ENCODE assay signal across 8 cellular contexts in the genomic region with DNA sequence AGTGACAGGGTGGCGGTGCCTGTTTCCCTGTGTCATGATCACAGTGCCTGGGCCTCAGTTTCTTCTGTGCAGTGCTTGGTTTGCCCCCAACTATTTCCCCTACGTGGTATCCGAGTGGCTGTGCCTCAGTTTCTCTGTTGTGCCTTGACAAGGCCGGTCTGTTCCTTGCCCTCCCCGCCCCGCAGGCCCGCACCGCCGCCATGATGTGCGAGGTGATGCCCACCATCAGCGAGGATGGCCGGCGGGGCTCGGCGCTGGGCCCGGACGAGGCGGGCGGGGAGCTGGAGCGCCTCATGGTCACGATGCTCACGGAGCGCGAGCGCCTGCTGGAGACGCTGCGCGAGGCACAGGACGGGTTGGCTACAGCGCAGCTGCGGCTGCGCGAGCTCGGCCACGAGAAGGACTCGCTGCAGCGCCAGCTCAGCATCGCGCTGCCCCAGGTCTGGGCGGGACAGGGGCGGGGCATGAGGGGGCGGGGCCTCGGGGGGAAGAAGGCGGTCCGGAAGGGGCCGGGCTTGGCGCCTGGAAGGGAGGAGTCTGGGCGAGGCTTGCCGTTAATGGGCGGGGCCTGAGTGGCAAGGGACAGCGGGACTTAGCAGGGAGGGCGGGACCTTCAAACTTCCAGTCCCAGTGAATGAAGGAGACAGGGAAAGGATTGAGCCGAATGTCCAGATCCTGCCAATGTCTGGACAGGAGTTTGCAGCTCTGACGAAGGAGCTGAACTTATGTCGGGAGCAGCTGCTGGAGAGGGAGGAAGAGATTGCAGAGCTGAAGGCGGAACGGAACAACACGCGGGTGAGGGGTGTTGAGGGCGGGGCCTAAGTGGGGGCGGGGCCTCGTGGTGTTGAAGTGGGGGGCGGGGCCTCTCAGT. TPM values are rescaled to one million over a fixed set of nuclear protein-coding genes. Genes with fewer than 3 reads are reported as not detected.
DNase-seq lines count a peak whose midpoint lies in the region; TF ChIP-seq lines count a peak whose summit lies in the region.

No MANE protein-coding gene starts in this region.

- no peak overlapping the region for H2AK5ac ChIP-seq in H9 (ENCODE audit: insufficient read length, low read length)
- H2AK5ac ChIP-seq in neuronal stem cell (ENCODE audit: low read depth, low read length) = peak overlapping the region; percentile 94

- no peak overlapping the region for H2BK15ac ChIP-seq in H9 (ENCODE audit: low read depth, low read length)
- peak overlapping the region; percentile 99 for H2BK15ac ChIP-seq in neuronal stem cell (ENCODE audit: low read length)

- peak overlapping the region; percentile 69 to 92 for H3K4me3 Mint-ChIP-seq in H9

- no peak overlapping the region for H3K4ac ChIP-seq in H9 (ENCODE audit: low read depth, low read length)
- H3K4ac ChIP-seq in neuronal stem cell (ENCODE audit: low read length) = peak overlapping the region; percentile 37

- peaks cover 6 to 13% (median 9%) of the 10 kb centered on the region in 3 experiments; a peak in 5 of 7 replicates for H3K36me3 Mint-ChIP-seq in H9 (ENCODE audit: insufficient read depth in 1 of 3, low read depth in 3 of 3)

- H2BK20ac ChIP-seq in H9 (ENCODE audit: low read depth, low read length, poor library complexity, severe bottlenecking) = no peak overlapping the region

- H2BK5ac ChIP-seq in H9 (ENCODE audit: insufficient read length, low read length) (no peak overlapping the region), neuronal stem cell (ENCODE audit: low read length) (no peak overlapping the region)

- H3K9ac ChIP-seq in ES-I3 (ENCODE audit: low read depth, low read length) = peak overlapping the region; percentile 66; the same call in 1 of the 2 replicates
- no peak overlapping the region for H3K9ac ChIP-seq in H9 (ENCODE audit: extremely low read depth, insufficient read length, low read length)
- peak overlapping the region; percentile 84 for H3K9ac ChIP-seq in neuronal stem cell (ENCODE audit: low read depth, low read length, poor library complexity)

- no peaks in the 10 kb centered on the region for H3K4me1 ChIP-seq in ES-I3 (ENCODE audit: insufficient read depth, low read length)
- H3K4me1 ChIP-seq in H9 (ENCODE audit: insufficient read depth, low read length) = peaks cover 4% of the 10 kb centered on the region; the same call in 1 of the 2 replicates
- H3K4me1 ChIP-seq in neuronal stem cell (ENCODE audit: control insufficient read depth in 2 of 2, insufficient read depth in 1 of 2, low read depth in 1 of 2, low read length in 2 of 2) = peaks cover 7 to 11% of the 10 kb centered on the region in 2 donors

- H3K79me1 ChIP-seq in H9 (ENCODE audit: insufficient read depth, low read depth, low read length, poor library complexity, severe bottlenecking) = no peaks in the 10 kb centered on the region
- no peaks in the 10 kb centered on the region for H3K79me1 ChIP-seq in neuronal stem cell (ENCODE audit: low read depth, low read length)

- H3K27me3 ChIP-seq in H9 (ENCODE audit: insufficient read depth, low read length) (no peaks in the 10 kb centered on the region), neuronal stem cell (ENCODE audit: control insufficient read depth in 3 of 3, insufficient read depth in 3 of 3, low read depth in 1 of 3, low read length in 3 of 3) (peaks cover 0 to 14% (median 9%) of the 10 kb centered on the region in 3 experiments)

- H3K4me1 Mint-ChIP-seq in H9 = peaks cover 21 to 34% of the 10 kb centered on the region in 2 experiments

- H3K23ac ChIP-seq in H9 (ENCODE audit: insufficient read length, low read depth, low read length) = no peak overlapping the region
- peak overlapping the region; percentile 99 for H3K23ac ChIP-seq in neuronal stem cell (ENCODE audit: low read depth, low read length, poor library complexity)

- no peak overlapping the region for H2BK12ac ChIP-seq in H9 (ENCODE audit: insufficient read length, low read depth, low read length)
- H2BK12ac ChIP-seq in neuronal stem cell (ENCODE audit: low read length) = no peak overlapping the region

- no peaks in the 10 kb centered on the region for H4K20me1 ChIP-seq in H9 (ENCODE audit: control insufficient read depth, insufficient read depth, insufficient read length)

- peaks cover 8% of the 10 kb centered on the region for H3K23me2 ChIP-seq in H9 (ENCODE audit: insufficient read length, low read depth, low read length, poor library complexity, severe bottlenecking)

- H3K36me3 ChIP-seq in ES-I3 (ENCODE audit: insufficient read depth, low read length) (no peaks in the 10 kb centered on the region), neuronal stem cell (replicated peaks in 1 of 2; ENCODE audit: control insufficient read depth in 2 of 2, insufficient read depth in 2 of 2, low read length in 2 of 2) (peaks cover 0 to 3% of the 10 kb centered on the region in 2 donors)

- no peak overlapping the region for H3T11ph ChIP-seq in H9 (ENCODE audit: low read length)

- H2BK120ac ChIP-seq in H9 (ENCODE audit: low read depth, low read length, poor library complexity, severe bottlenecking) (no peak overlapping the region), neuronal stem cell (ENCODE audit: low read depth, low read length) (peak overlapping the region; percentile 54)

- H2AFZ ChIP-seq in H9 (ENCODE audit: low read length) = peak overlapping the region; percentile 57
- peak overlapping the region; percentile 99 for H2AFZ ChIP-seq in neuronal stem cell (ENCODE audit: low read length)

- H4K91ac ChIP-seq in H9 (ENCODE audit: insufficient read length, low read depth, low read length) (no peak overlapping the region), neuronal stem cell (ENCODE audit: low read depth, low read length, poor library complexity) (no peak overlapping the region)

- H3K56ac ChIP-seq in H9 (ENCODE audit: insufficient read length, low read depth, low read length) = no peak overlapping the region

- H4K8ac ChIP-seq in H9 (replicated peaks; ENCODE audit: insufficient read length, low read depth, low read length) (no peak overlapping the region), neuronal stem cell (ENCODE audit: low read depth, low read length) (peak overlapping the region; percentile 93)

- H3K4me3 ChIP-seq in foreskin fibroblast (ENCODE audit: low read depth in 1 of 2, low read length in 2 of 2) = peak overlapping the region; percentile 24 to 52
- H3K4me3 ChIP-seq in neuronal stem cell (ENCODE audit: low read length in 2 of 2) = peak overlapping the region; percentile 72 to 76

- no peak overlapping the region for H3K27ac ChIP-seq in H9 (ENCODE audit: insufficient read length, low read depth, low read length)
- peak overlapping the region; percentile 51 for H3K27ac ChIP-seq in neuronal stem cell (replicated peaks; ENCODE audit: low read length)

- H3K27ac Mint-ChIP-seq in H9 = peak overlapping the region; percentile 82 to 95 (median 93); a peak in 5 of 7 replicates

- H3K4me2 ChIP-seq in H9 (ENCODE audit: insufficient read depth, insufficient read length, low read length) = peak overlapping the region; percentile 67
- H3K4me2 ChIP-seq in neuronal stem cell (ENCODE audit: insufficient read depth, low read length, poor library complexity, severe bottlenecking) = peak overlapping the region; percentile 92

- no peaks in the 10 kb centered on the region for H3K79me2 ChIP-seq in H9 (ENCODE audit: insufficient read depth, low read length)

- H3K14ac ChIP-seq in H9 (ENCODE audit: insufficient read depth, low read length) (peak overlapping the region; percentile 65; the same call in 1 of the 2 replicates), neuronal stem cell (ENCODE audit: low read length) (peak overlapping the region; percentile 82)

- H3K9me3 Mint-ChIP-seq in H9 = no peaks in the 10 kb centered on the region

- H3K18ac ChIP-seq in H9 (ENCODE audit: insufficient read length, low read depth, low read length) (peak overlapping the region; percentile 87), neuronal stem cell (ENCODE audit: low read length) (peak overlapping the region; percentile 96)

- no CpG with 5 or more reads among the region's 63 CpGs for WGBS in H9 (ENCODE audit: extremely low coverage, insufficient read length, low lambda C conversion rate)
- no CpG with 5 or more reads among the region's 63 CpGs for WGBS in neuronal stem cell (ENCODE audit: extremely low coverage in 2 of 2, insufficient read length in 2 of 2, insufficient replicate concordance in 1 of 2), 2 donors

- peaks cover 8% of the 10 kb centered on the region for H3K27me3 Mint-ChIP-seq in H9 (ENCODE audit: low read depth)

- peak; percentile 97 for DNase-seq in H9
- DNase-seq in M059J (ENCODE audit: low read depth) = peak; percentile 95
- DNase-seq in SHP77 (lab: John Stamatoyannopoulos, UW) = peak; percentile 91 to 98
- peak; percentile 91 for DNase-seq in activated gamma-delta T cell (lab: John Stamatoyannopoulos, UW)
- peak; percentile 95 to 98 for DNase-seq in foreskin fibroblast
- peak; percentile 98 for DNase-seq in neuronal stem cell (ENCODE audit: low spot score)
- DNase-seq in stromal cell of bone marrow (ENCODE audit: low read depth) = peak; percentile 93

- no peaks in the 10 kb centered on the region for H3K9me3 ChIP-seq in ES-I3 (ENCODE audit: control insufficient read depth, insufficient read depth, low read length)
- no peaks in the 10 kb centered on the region for H3K9me3 ChIP-seq in H9 (ENCODE audit: control insufficient read depth, low read depth, low read length)
- H3K9me3 ChIP-seq in neuronal stem cell (replicated peaks in 1 of 2; ENCODE audit: control insufficient read depth in 2 of 2, insufficient read depth in 1 of 2, low read depth in 1 of 2, low read length in 2 of 2) = no peaks in the 10 kb centered on the region

- TF ChIP-seq CTCF in H9 (conservative IDR thresholded peaks at IDR 0.05) = 0 out of 3 replicates have a peak, but pooled peaks have one; percentile 12
- TF ChIP-seq CTCF in foreskin fibroblast (IDR thresholded peaks at IDR 0.05; ENCODE audit: low read depth, low read length) = no peak

- no peak overlapping the region for H4K5ac ChIP-seq in H9 (ENCODE audit: insufficient read length, low read depth, low read length)

RNA-seq across cellular contexts. Expression of gene PPFIA3, which starts 8.6 kb away (rescaled TPM):
- total RNA-seq in H9 (2021) = 18.8 and 19.1 TPM in 2 replicates
- 2.4 and 4.8 TPM in 2 replicates for total RNA-seq in M059J (2014; rRNA removed; shearing (Covaris generic))
- 10.5 TPM for polyA plus RNA-seq in neuronal stem cell (2013, experiment 1 of 2)
- polyA plus RNA-seq in neuronal stem cell (2013, experiment 2 of 2) = 10.8 TPM

RNA-seq across cellular contexts. Expression of gene C19orf73, which starts 9.0 kb away (rescaled TPM):
- total RNA-seq in H9 (2021) = 0.72 and 1.1 TPM in 2 replicates
- 0.44 and 1.6 TPM in 2 replicates for total RNA-seq in M059J (2014; rRNA removed; shearing (Covaris generic))
- polyA plus RNA-seq in neuronal stem cell (2013, experiment 1 of 2) = 1.1 TPM
- polyA plus RNA-seq in neuronal stem cell (2013, experiment 2 of 2) = 1.3 TPM

RNA-seq across cellular contexts. Expression of gene LIN7B, which starts 13.7 kb away (rescaled TPM):
- 3.5 and 4.2 TPM in 2 replicates for total RNA-seq in H9 (2021)
- total RNA-seq in M059J (2014; rRNA removed; shearing (Covaris generic)) = 9.7 and 17.1 TPM in 2 replicates
- 3.6 TPM for polyA plus RNA-seq in neuronal stem cell (2013, experiment 1 of 2)
- 3.0 TPM for polyA plus RNA-seq in neuronal stem cell (2013, experiment 2 of 2)

RNA-seq across cellular contexts. Expression of gene HRC, which starts 27.3 kb away (rescaled TPM):
- 1.8 and 1.9 TPM in 2 replicates for total RNA-seq in H9 (2021)
- not detected in 2 replicates for total RNA-seq in M059J (2014; rRNA removed; shearing (Covaris generic))
- 0.66 TPM for polyA plus RNA-seq in neuronal stem cell (2013, experiment 1 of 2)
- polyA plus RNA-seq in neuronal stem cell (2013, experiment 2 of 2) = 0.76 TPM

RNA-seq across cellular contexts. Expression of gene TRPM4, which starts 29.7 kb away (rescaled TPM):
- 6.9 and 7.2 TPM in 2 replicates for total RNA-seq in H9 (2021)
- total RNA-seq in M059J (2014; rRNA removed; shearing (Covaris generic)) = 1.2 and 2.6 TPM in 2 replicates
- polyA plus RNA-seq in neuronal stem cell (2013, experiment 1 of 2) = 4.2 TPM
- polyA plus RNA-seq in neuronal stem cell (2013, experiment 2 of 2) = 4.4 TPM
